9 cellular contexts compared by ENCODE assay signal in the genomic region with DNA sequence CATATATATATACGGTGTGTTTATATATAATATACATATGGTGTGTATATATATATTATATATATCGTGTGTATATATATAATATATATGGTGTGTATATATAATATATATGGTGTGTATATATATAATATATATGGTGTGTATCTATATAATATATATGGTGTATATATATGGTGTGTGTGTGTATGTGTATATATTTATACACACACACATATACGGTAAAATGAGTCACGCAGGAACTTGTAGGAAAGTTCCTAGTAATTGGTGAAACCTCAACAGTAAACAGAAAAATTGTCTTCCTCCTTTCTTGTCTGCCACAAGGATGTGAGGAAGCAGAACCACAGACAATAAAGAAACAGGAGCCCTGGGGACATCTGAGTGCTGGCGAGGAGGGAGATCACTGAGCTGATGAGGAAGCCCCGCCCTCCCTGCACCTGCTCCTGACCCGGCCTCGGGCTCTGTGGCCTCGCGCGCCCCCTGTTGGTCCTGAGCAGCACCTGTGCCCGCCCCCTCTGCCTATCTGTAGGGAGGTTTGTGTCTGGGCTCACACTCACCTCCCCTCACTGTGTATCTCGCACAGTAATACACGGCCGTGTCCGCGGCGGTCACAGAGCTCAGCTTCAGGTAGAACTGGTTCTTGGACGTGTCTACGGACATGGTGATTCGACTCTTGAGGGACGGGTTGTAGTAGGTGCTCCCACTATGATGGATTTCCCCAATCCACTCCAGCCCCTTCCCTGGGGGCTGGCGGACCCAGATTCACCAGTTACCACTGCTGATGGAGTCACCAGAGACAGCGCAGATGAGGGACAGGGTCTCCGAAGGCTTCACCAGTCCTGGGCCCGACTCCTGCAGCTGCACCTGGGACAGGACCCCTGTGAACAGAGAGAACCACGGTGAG.
DNase-seq lines count a peak whose midpoint lies in the region; ATAC-seq and TF ChIP-seq lines count a peak whose summit lies in the region.
"Had no signal": no experiment of that assay in that cellular context is flagged by ENCODE, and none has a peak within 500 bp of the region (broad histone marks: within the 10 kb centered on the region; RNA-seq: fewer than 3 reads in every experiment).

No MANE protein-coding gene starts in this region.

- intact Hi-C loops in sciatic nerve (cut with DNase I) = no loop called here

- no peak overlapping the region for H3K4me3 ChIP-seq in BLaER1 treated with 17β-estradiol and CSF1 and Interleukin-3, amounts not matched to agents 10 nM and 100 nM
- H3K4me3 ChIP-seq: thoracic aorta had no signal

- no peaks in the 10 kb centered on the region for H3K36me3 ChIP-seq in BLaER1 treated with 17β-estradiol and CSF1 and Interleukin-3, amounts not matched to agents 10 nM and 100 nM
- H3K36me3 ChIP-seq: thoracic aorta had no signal

- H3K9ac ChIP-seq in BLaER1 treated with 17β-estradiol and CSF1 and Interleukin-3, amounts not matched to agents 10 nM and 100 nM = no peak overlapping the region

- peak overlapping the region; percentile 35 to 67 (median 50) for H3K4me2 ChIP-seq in BLaER1 treated with 17β-estradiol and CSF1 and Interleukin-3, amounts not matched to agents 10 nM and 100 nM

- peaks cover 5 to 45% (median 21%) of the 10 kb centered on the region in 10 experiments; a peak in 18 of 20 replicates for H3K4me1 ChIP-seq in BLaER1 treated with 17β-estradiol and CSF1 and Interleukin-3, amounts not matched to agents 10 nM and 100 nM

- peak overlapping the region in 1 of 11 experiments; percentile 44; a peak in 1 of 22 replicates for H3K27ac ChIP-seq in BLaER1 treated with 17β-estradiol and CSF1 and Interleukin-3, amounts not matched to agents 10 nM and 100 nM
- H3K27ac ChIP-seq: thoracic aorta had no signal

- H3K27me3 ChIP-seq in BLaER1 treated with 17β-estradiol and CSF1 and Interleukin-3, amounts not matched to agents 10 nM and 100 nM = no peaks in the 10 kb centered on the region

- DNase-seq in GM20000 (ENCODE audit: low spot score) (peak; percentile 81), NOMO-1 (lab: John Stamatoyannopoulos, UW; ENCODE audit: unreplicated experiment in 2 of 2) (peak; percentile 33 to 56), activated T-cell treated with anti-CD3 and anti-CD28 coated beads for 24 hours (ENCODE audit: low read depth) (peak; percentile 74), sciatic nerve (ENCODE audit: low spot score) (no peak), NCI-H446 treated with DMSO at 0.1 percent for 48 hours (lab: John Stamatoyannopoulos, UW) (no peak), EL (no peak)
- DNase-seq in natural killer cell treated with Interleukin-12 subunit alpha and Interleukin-12 subunit beta and Interleukin-15 and Interleukin-18, amount 100 ng/mL, for 72 hours (ENCODE audit: low spot score) = peak; percentile 79

- TF ChIP-seq CTCF in GM20000 (IDR thresholded peaks at IDR 0.05; ENCODE audit: extremely low read depth, missing control alignments) = peak; percentile 73

- no peaks in the 10 kb centered on the region for H3K36me3 Mint-ChIP-seq in natural killer cell treated with Interleukin-12 subunit alpha and Interleukin-12 subunit beta and Interleukin-15 and Interleukin-18, amount 100 ng/mL, for 72 hours

- H4K20me1 ChIP-seq in BLaER1 treated with 17β-estradiol and CSF1 and Interleukin-3, amounts not matched to agents 10 nM and 100 nM = no peaks in the 10 kb centered on the region

- no peaks in the 10 kb centered on the region for H3K4me1 Mint-ChIP-seq in natural killer cell treated with Interleukin-12 subunit alpha and Interleukin-12 subunit beta and Interleukin-15 and Interleukin-18, amount 100 ng/mL, for 72 hours (ENCODE audit: low read depth in 2 of 2)

- H3K27me3 Mint-ChIP-seq in natural killer cell treated with Interleukin-12 subunit alpha and Interleukin-12 subunit beta and Interleukin-15 and Interleukin-18, amount 100 ng/mL, for 72 hours = peaks cover 34 to 57% of the 10 kb centered on the region in 2 donors

- no peaks in the 10 kb centered on the region for H3K9me3 ChIP-seq in BLaER1 treated with 17β-estradiol and CSF1 and Interleukin-3, amounts not matched to agents 10 nM and 100 nM (replicated peaks in 1 of 11)
- H3K9me3 ChIP-seq: thoracic aorta had no signal

- no peak overlapping the region for H3K27ac Mint-ChIP-seq in natural killer cell treated with Interleukin-12 subunit alpha and Interleukin-12 subunit beta and Interleukin-15 and Interleukin-18, amount 100 ng/mL, for 72 hours

- no peaks in the 10 kb centered on the region for H3K9me3 Mint-ChIP-seq in natural killer cell treated with Interleukin-12 subunit alpha and Interleukin-12 subunit beta and Interleukin-15 and Interleukin-18, amount 100 ng/mL, for 72 hours

- no peak overlapping the region for H3K4me3 Mint-ChIP-seq in natural killer cell treated with Interleukin-12 subunit alpha and Interleukin-12 subunit beta and Interleukin-15 and Interleukin-18, amount 100 ng/mL, for 72 hours

- peak; percentile 77 to 88 for ATAC-seq in natural killer cell treated with Interleukin-12 subunit alpha and Interleukin-12 subunit beta and Interleukin-15 and Interleukin-18, amount 100 ng/mL, for 72 hours
- no peak for ATAC-seq in sciatic nerve

Comparison
In these comparisons a context has a peak if more than half of its experiments do, and no peak if none do; other contexts are left out.
1. DNase-seq: peak in GM20000 (single experiment), NOMO-1 (2 of 2), activated T-cell treated with anti-CD3 and anti-CD28 coated beads for 24 hours (single experiment) and natural killer cell treated with Interleukin-12 subunit alpha and Interleukin-12 subunit beta and Interleukin-15 and Interleukin-18, amount 100 ng/mL, for 72 hours (single experiment); none in sciatic nerve (single experiment), NCI-H446 treated with DMSO at 0.1 percent for 48 hours (single experiment) and EL (single experiment).